ENCODE assay signal across 8 cellular contexts in genomic region chr2:134917219-134917957, GRCh38. TPM values are rescaled to one million over a fixed set of nuclear protein-coding genes. Genes with fewer than 3 reads are reported as not detected.
DNase-seq lines count a peak whose midpoint lies in the region; ATAC-seq and TF ChIP-seq lines count a peak whose summit lies in the region.

No MANE protein-coding gene starts in this region.

- no peaks in the 10 kb centered on the region for H3K27me3 ChIP-seq in heart left ventricle
- H3K27me3 ChIP-seq in sigmoid colon: no peaks in the 10 kb centered on the region

- H3K4me3 ChIP-seq in AG10803 (ENCODE audit: low read length): peak overlapping the region; percentile 87
- peak overlapping the region; percentile 50 to 95 (median 86) for H3K4me3 ChIP-seq in heart left ventricle
- H3K4me3 ChIP-seq in sigmoid colon: peak overlapping the region; percentile 89 to 96 (median 92)

- H3K4me1 ChIP-seq in heart left ventricle: peaks cover 8 to 37% (median 32%) of the 10 kb centered on the region in 12 donors
- H3K4me1 ChIP-seq in sigmoid colon: peaks cover 0 to 35% (median 31%) of the 10 kb centered on the region in 4 donors

- TF ChIP-seq CTCF in AG10803 (conservative IDR thresholded peaks at IDR 0.05; ENCODE audit: low read length) (no peak), heart left ventricle (IDR thresholded peaks at IDR 0.05) (no peak), sigmoid colon (IDR thresholded peaks at IDR 0.05) (no peak)

- H3K36me3 ChIP-seq in heart left ventricle (peaks cover 0 to 6% (median 0%) of the 10 kb centered on the region in 9 donors), sigmoid colon (no peaks in the 10 kb centered on the region)

- TF ChIP-seq POLR2A in heart left ventricle (IDR thresholded peaks at IDR 0.05): no peak
- no peak for TF ChIP-seq POLR2A in sigmoid colon (IDR thresholded peaks at IDR 0.05)

- ATAC-seq in HG03064 (IDR thresholded peaks at IDR 0.05; ENCODE audit: low read depth, unreplicated experiment) (peak; percentile 2), heart left ventricle (no peak), HG02798 (IDR thresholded peaks at IDR 0.05; ENCODE audit: poor library complexity, unreplicated experiment) (no peak), HG03439 (IDR thresholded peaks at IDR 0.05; ENCODE audit: unreplicated experiment) (no peak), HG02642 (IDR thresholded peaks at IDR 0.05; ENCODE audit: poor library complexity, unreplicated experiment) (no peak)

- WGBS in heart left ventricle, 4 donors: 42 to 43% (median 42%) methylated on average over 17 to 18 of the region's 18 CpGs
- WGBS in sigmoid colon, 2 donors: 15 to 31% methylated on average over 18 of the region's 18 CpGs

- intact Hi-C loops in heart left ventricle (cut with DNase I) (loop anchor here in 3 of 10 donors (5.0 kb wide), 2 partner anchors 145 to 615 kb away; partner anchors contain the start of genes R3HDM1 (in 3 of the 3) and ZRANB3 (in 3 of the 3)), sigmoid colon (cut with DNase I) (loop anchor here (10.0 kb wide), 1 partner anchor 543 kb away; no protein-coding TSS in a partner anchor)

- peaks cover 0 to 12% (median 0%) of the 10 kb centered on the region in 12 donors for H3K9me3 ChIP-seq in heart left ventricle
- H3K9me3 ChIP-seq in sigmoid colon: no peaks in the 10 kb centered on the region

- H3K27ac ChIP-seq in heart left ventricle: peak overlapping the region; percentile 83 to 99 (median 98)
- H3K27ac ChIP-seq in sigmoid colon: peak overlapping the region; percentile 96 to 98 (median 98)

- TF ChIP-seq EP300 in sigmoid colon (IDR thresholded peaks at IDR 0.05): no peak

- DNase-seq in AG10803 (ENCODE audit: low read depth) (no peak), heart left ventricle (peak; percentile 16 to 58 (median 32)), sigmoid colon (no peak)
- DNase-seq in activated CD8-positive, alpha-beta memory T cell treated with anti-CD3 and anti-CD28 coated beads, Interleukin-2, amount 50 U/mL, for 48 hours: peak; percentile 53

RNA-seq across cellular contexts. Expression of gene CCNT2, which starts 1.2 kb away (rescaled TPM):
- total RNA-seq in heart left ventricle (10 to 100 TPM; 11.9 to 26.8 (median 20.1) TPM), sigmoid colon (10 to 100 TPM; 27.4 to 33.2 (median 32.1) TPM)
- polyA plus RNA-seq in heart left ventricle (1 to 10 TPM; 6.7 to 8.6 TPM), sigmoid colon (10 to 100 TPM in 1 of 3 donors, 1 to 10 TPM in 2; 4.8 to 10.2 (median 5.1) TPM)

Comparison
In these comparisons a context has a peak if more than half of its experiments do, and no peak if none do; other contexts are left out.
1. DNase-seq: peak in activated CD8-positive, alpha-beta memory T cell treated with anti-CD3 and anti-CD28 coated beads, Interleukin-2, amount 50 U/mL, for 48 hours (single experiment) and heart left ventricle (5 of 5); none in AG10803 (single experiment) and sigmoid colon (single experiment).
2. Peak in every context shown above with its lines, with median percentiles within 50 percentile points of each other: H3K4me3 ChIP-seq.